Comparison of ENCODE assay signal across 30 cellular contexts in genomic region chr22:50280022-50280707, GRCh38.
"Had no signal": no experiment of that assay in that cellular context is flagged by ENCODE, and none has a peak within 500 bp of the region (broad histone marks: within the 10 kb centered on the region; RNA-seq: fewer than 3 reads in every experiment).

No MANE protein-coding gene starts in this region.

- FAIRE-seq: colon had no signal

- DNase-seq: activated CD4-positive, alpha-beta memory T cell treated with anti-CD3 and anti-CD28 coated beads for 36 hours; activated CD4-positive, alpha-beta T cell treated with anti-CD3 and anti-CD28 coated beads for 36 hours; activated CD4-positive, alpha-beta T cell treated with anti-CD3 and anti-CD28 coated beads, Interleukin-2, amount 10 ng/mL, durations not matched to agents 24 days and 14 days; activated CD4-positive, CD25-positive, alpha-beta regulatory T cell; activated CD4-positive, CD25-positive, alpha-beta regulatory T cell treated with anti-CD3 and anti-CD28 coated beads, Interleukin-2, amount 50 U/mL, for 72 hours; activated CD8-positive, alpha-beta memory T cell treated with anti-CD3 and anti-CD28 coated beads, Interleukin-2, amount 10 ng/mL, durations not matched to agents 7 days and 5 days; activated CD8-positive, alpha-beta memory T cell treated with anti-CD3 and anti-CD28 coated beads, Interleukin-2, amount 50 U/mL, for 4 hours; activated CD8-positive, alpha-beta T cell treated with anti-CD3 and anti-CD28 coated beads, Interleukin-2, amount 10 ng/mL, durations not matched to agents 7 days and 5 days; activated effector memory CD4-positive, alpha-beta T cell treated with anti-CD3 and anti-CD28 coated beads, Interleukin-2, amount 50 U/mL, for 16 hours; activated naive CD4-positive, alpha-beta T cell treated with anti-CD3 and anti-CD28 coated beads for 36 hours; activated naive CD8-positive, alpha-beta T cell treated with anti-CD3 and anti-CD28 coated beads for 36 hours; activated naive CD8-positive, alpha-beta T cell treated with anti-CD3 and anti-CD28 coated beads, Interleukin-2, amount 50 U/mL, for 24 hours; activated T-cell treated with anti-CD3 and anti-CD28 coated beads, Interleukin-2, amount 50 U/mL, for 1 hour; activated T-cell treated with anti-CD3 and anti-CD28 coated beads, Interleukin-2, amount 50 U/mL, for 48 hours; adrenal gland; amygdala; aorta; body of pancreas; caudate nucleus; cortex of kidney; dermis blood vessel endothelial cell; effector CD4-positive, alpha-beta T cell; effector memory CD8-positive, alpha-beta T cell; erythroblast; foreskin melanocyte; heart right ventricle; T-helper 17 cell had no signal

- H3K27ac ChIP-seq: gastroesophageal sphincter, heart right ventricle had no signal

- H3K27me3 ChIP-seq: adrenal gland, body of pancreas, esophagus muscularis mucosa, gastroesophageal sphincter, heart right ventricle had no signal

- H3K9me3 ChIP-seq: adrenal gland, body of pancreas, esophagus muscularis mucosa, gastroesophageal sphincter, heart right ventricle had no signal

- H3K4me3 ChIP-seq: adrenal gland, body of pancreas, esophagus muscularis mucosa, gastroesophageal sphincter, heart right ventricle had no signal
